In genomic region chr7:23426876-23427275, GRCh38 we compare ENCODE assay signal across 17 cellular contexts.
DNase-seq lines count a peak whose midpoint lies in the region; ATAC-seq and TF ChIP-seq lines count a peak whose summit lies in the region.
"Had no signal": no experiment of that assay in that cellular context is flagged by ENCODE, and none has a peak within 500 bp of the region (broad histone marks: within the 10 kb centered on the region; RNA-seq: fewer than 3 reads in every experiment).

No MANE protein-coding gene starts in this region.

- ATAC-seq in stimulated activated naive CD8-positive, alpha-beta T cell treated with anti-CD3 and anti-CD28 coated beads, Interleukin-15, Interleukin-2, amounts not matched to agents 100 U/mL and 50 U/mL, for 24 hours, result peak; percentile 68
- ATAC-seq in stimulated activated naive CD8-positive, alpha-beta T cell treated with anti-CD3 and anti-CD28 coated beads, Interleukin-15, amount 100 ng/mL, for 72 hours, result no peak

- H3K4me1 Mint-ChIP-seq in stimulated activated naive CD8-positive, alpha-beta T cell treated with anti-CD3 and anti-CD28 coated beads, Interleukin-15, amount 100 ng/mL, for 72 hours, result peaks cover 10% of the 10 kb centered on the region
- H3K4me1 Mint-ChIP-seq: CD4-positive, alpha-beta memory T cell had no signal

- peaks cover 47% of the 10 kb centered on the region for H3K27me3 Mint-ChIP-seq in stimulated activated naive CD8-positive, alpha-beta T cell treated with anti-CD3 and anti-CD28 coated beads, Interleukin-15, amount 100 ng/mL, for 72 hours

- POLR2A ChIA-PET in GM10248 (lab: Yijun Ruan, JAX), result no interaction called here

- TF ChIP-seq CTCF in brain microvascular endothelial cell (IDR thresholded peaks at IDR 0.05; ENCODE audit: low read depth, low read length, missing control alignments) (no peak), GM10248 (IDR thresholded peaks at IDR 0.05; ENCODE audit: control extremely low read depth, extremely low read depth, low read depth, missing control alignments) (no peak)

- no peaks in the 10 kb centered on the region for H3K36me3 ChIP-seq in brain microvascular endothelial cell (replicated peaks)
- H3K36me3 ChIP-seq: BE2C, Peyer's patch had no signal

- DNase-seq in stimulated activated naive CD8-positive, alpha-beta T cell treated with anti-CD3 and anti-CD28 coated beads, Interleukin-15, Interleukin-2, amounts not matched to agents 100 U/mL and 50 U/mL, for 24 hours, result no peak
- no peak for DNase-seq in stimulated activated naive CD8-positive, alpha-beta T cell treated with anti-CD3 and anti-CD28 coated beads, Interleukin-15, amount 100 ng/mL, for 72 hours
- peak; percentile 74 for DNase-seq in NCI-H226
- peak; percentile 35 for DNase-seq in brain microvascular endothelial cell
- DNase-seq in SIG-M5 treated with dmso at 0.1 percent for 504 hours (lab: John Stamatoyannopoulos, UW; ENCODE audit: unreplicated experiment), result no peak
- no peak for DNase-seq in GM10248 (ENCODE audit: extremely low spot score)
- DNase-seq in NCI-H82 (lab: John Stamatoyannopoulos, UW), result no peak
- DNase-seq in 8988T, result no peak
- DNase-seq: BE2C; CD4-positive, alpha-beta memory T cell; DND-41; HCEC 1CT; NCI-H1092; NCI-H345; NCI-H748 treated with DMSO at 0.1 percent for 48 hours; Peyer's patch; SHP77 had no signal

- H3K27ac Mint-ChIP-seq in stimulated activated naive CD8-positive, alpha-beta T cell treated with anti-CD3 and anti-CD28 coated beads, Interleukin-15, amount 100 ng/mL, for 72 hours, result no peak overlapping the region
- H3K27ac Mint-ChIP-seq: CD4-positive, alpha-beta memory T cell had no signal

- H3K4me3 ChIP-seq in brain microvascular endothelial cell (ENCODE audit: low read depth, low read length), result no peak overlapping the region
- H3K4me3 ChIP-seq: Peyer's patch had no signal

- no peaks in the 10 kb centered on the region for H3K27me3 ChIP-seq in brain microvascular endothelial cell (replicated peaks)
- H3K27me3 ChIP-seq: BE2C, Peyer's patch had no signal

- no peaks in the 10 kb centered on the region for H3K9me3 Mint-ChIP-seq in stimulated activated naive CD8-positive, alpha-beta T cell treated with anti-CD3 and anti-CD28 coated beads, Interleukin-15, amount 100 ng/mL, for 72 hours
- H3K9me3 Mint-ChIP-seq: CD4-positive, alpha-beta memory T cell had no signal

- H3K27ac ChIP-seq in brain microvascular endothelial cell, result no peak overlapping the region
- H3K27ac ChIP-seq: Peyer's patch had no signal

- in situ Hi-C loops in brain microvascular endothelial cell (cut with HindIII; ENCODE audit: low pct_ligation_motif_present, low sequenced_read_pairs), result no loop called here

- CTCF ChIA-PET in GM10248 (lab: Yijun Ruan, JAX), result interaction anchor here (1.1 kb wide), 1 partner anchor 26 kb away, joined by 3 read pairs; no protein-coding TSS in a partner anchor

- no peak overlapping the region for H3K4me3 Mint-ChIP-seq in stimulated activated naive CD8-positive, alpha-beta T cell treated with anti-CD3 and anti-CD28 coated beads, Interleukin-15, amount 100 ng/mL, for 72 hours
- H3K4me3 Mint-ChIP-seq: CD4-positive, alpha-beta memory T cell had no signal

Comparison
In these comparisons a context has a peak if more than half of its experiments do, and no peak if none do; other contexts are left out.
1. DNase-seq: peak in NCI-H226 (single experiment) and brain microvascular endothelial cell (single experiment); none in stimulated activated naive CD8-positive, alpha-beta T cell treated with anti-CD3 and anti-CD28 coated beads, Interleukin-15, Interleukin-2, amounts not matched to agents 100 U/mL and 50 U/mL, for 24 hours (single experiment), stimulated activated naive CD8-positive, alpha-beta T cell treated with anti-CD3 and anti-CD28 coated beads, Interleukin-15, amount 100 ng/mL, for 72 hours (0 of 2), SIG-M5 treated with dmso at 0.1 percent for 504 hours (single experiment), GM10248 (single experiment), NCI-H82 (single experiment) and 8988T (single experiment).